13 cellular contexts compared by ENCODE assay signal in genomic region chr17:67491678-67492019, GRCh38.
DNase-seq lines count a peak whose midpoint lies in the region; ATAC-seq and TF ChIP-seq lines count a peak whose summit lies in the region.
"Had no signal": no experiment of that assay in that cellular context is flagged by ENCODE, and none has a peak within 500 bp of the region (broad histone marks: within the 10 kb centered on the region; RNA-seq: fewer than 3 reads in every experiment).

No MANE protein-coding gene starts in this region.

- peak overlapping the region in 8 of 10 donors; percentile 35 to 81 (median 68) for H3K27ac ChIP-seq in heart right ventricle
- peak overlapping the region; percentile 69 for H3K27ac ChIP-seq in brain microvascular endothelial cell
- no peak overlapping the region for H3K27ac ChIP-seq in naive thymus-derived CD4-positive, alpha-beta T cell (ENCODE audit: low read depth, low read length)
- H3K27ac ChIP-seq in thyroid gland: peak overlapping the region in 2 of 3 donors; percentile 12 to 80
- H3K27ac ChIP-seq: breast epithelium had no signal

- intact Hi-C loops in heart right ventricle (cut with DNase I): loop anchor here in 6 of 10 donors (5.0 to 10.0 kb wide), 5 partner anchors 53 to 116 kb away; partner anchors contain the start of gene PITPNC1 (in 1 of the 6)
- intact Hi-C loops in left ventricle myocardium superior (cut with micrococcal nuclease): loop anchor here (10.0 kb wide), 1 partner anchor 63 kb away; no protein-coding TSS in a partner anchor
- intact Hi-C loops in naive thymus-derived CD4-positive, alpha-beta T cell (cut with micrococcal nuclease): no loop called here
- intact Hi-C loops in thyroid gland (cut with DNase I): no loop called here

- CTCF ChIA-PET in naive thymus-derived CD4-positive, alpha-beta T cell (lab: Charles Lee): no interaction called here

- in situ Hi-C loops in brain microvascular endothelial cell (cut with HindIII; ENCODE audit: low pct_ligation_motif_present, low sequenced_read_pairs): loop anchor here (25.0 kb wide), 1 partner anchor 121 kb away; no protein-coding TSS in a partner anchor

- H3K27me3 ChIP-seq in heart right ventricle: no peaks in the 10 kb centered on the region
- no peaks in the 10 kb centered on the region for H3K27me3 ChIP-seq in brain microvascular endothelial cell (replicated peaks)
- no peaks in the 10 kb centered on the region for H3K27me3 ChIP-seq in naive thymus-derived CD4-positive, alpha-beta T cell (ENCODE audit: control insufficient read depth in 2 of 2, insufficient read depth in 2 of 2, low read length in 2 of 2)
- no peaks in the 10 kb centered on the region for H3K27me3 ChIP-seq in thyroid gland
- H3K27me3 ChIP-seq: breast epithelium, upper lobe of left lung had no signal

- POLR2A ChIA-PET in naive thymus-derived CD4-positive, alpha-beta T cell (lab: Charles Lee): no interaction called here

- peaks cover 0 to 29% (median 9%) of the 10 kb centered on the region in 5 donors for H3K36me3 Mint-ChIP-seq in naive thymus-derived CD4-positive, alpha-beta T cell

- TF ChIP-seq CTCF in heart right ventricle (IDR thresholded peaks at IDR 0.05): no peak
- TF ChIP-seq CTCF in brain microvascular endothelial cell (IDR thresholded peaks at IDR 0.05; ENCODE audit: low read depth, low read length, missing control alignments): no peak
- no peak for TF ChIP-seq CTCF in thyroid gland (IDR thresholded peaks at IDR 0.05)

- peaks cover 0 to 60% (median 47%) of the 10 kb centered on the region in 9 donors for H3K4me1 ChIP-seq in heart right ventricle
- H3K4me1 ChIP-seq in naive thymus-derived CD4-positive, alpha-beta T cell (ENCODE audit: control insufficient read depth in 2 of 2, insufficient read depth in 2 of 2, low read length in 2 of 2): peaks cover 11 to 52% of the 10 kb centered on the region in 2 donors
- peaks cover 14 to 42% of the 10 kb centered on the region in 2 donors for H3K4me1 ChIP-seq in thyroid gland
- H3K4me1 ChIP-seq: breast epithelium had no signal

- WGBS in heart right ventricle, 2 donors: 63 to 68% methylated on average over 4 of the region's 4 CpGs
- 74 to 82% methylated on average over 4 of the region's 4 CpGs for WGBS in thyroid gland, 2 donors

- no peaks in the 10 kb centered on the region for H3K27me3 Mint-ChIP-seq in naive thymus-derived CD4-positive, alpha-beta T cell

- DNase-seq in heart right ventricle (no peak), left ventricle myocardium superior (no peak), brain microvascular endothelial cell (no peak), thyroid gland (no peak), NCI-H69 (lab: John Stamatoyannopoulos, UW) (no peak), NCI-H524 treated with DMSO at 0.1 percent for 48 hours (lab: John Stamatoyannopoulos, UW) (no peak)
- no peak for DNase-seq in naive thymus-derived CD4-positive, alpha-beta T cell
- no peak for DNase-seq in stimulated activated CD4-positive, alpha-beta T cell treated with anti-CD3 and anti-CD28 coated beads, Interleukin-1b, Interleukin-23, amount 100 ng/mL, for 48 hours
- DNase-seq: activated CD4-positive, alpha-beta T cell treated with anti-CD3 and anti-CD28 coated beads for 4 hours; activated effector memory CD4-positive, alpha-beta T cell treated with anti-CD3 and anti-CD28 coated beads, Interleukin-2, amount 50 U/mL, for 16 hours; AML-193 had no signal

- ATAC-seq in heart right ventricle (no peak), left ventricle myocardium superior (no peak)
- no peak for ATAC-seq in naive thymus-derived CD4-positive, alpha-beta T cell

- H3K9me3 ChIP-seq in heart right ventricle: peaks cover 0 to 5% (median 0%) of the 10 kb centered on the region in 11 donors
- H3K9me3 ChIP-seq in naive thymus-derived CD4-positive, alpha-beta T cell (ENCODE audit: control insufficient read depth in 2 of 3, low read length in 3 of 3): no peaks in the 10 kb centered on the region
- no peaks in the 10 kb centered on the region for H3K9me3 ChIP-seq in thyroid gland
- H3K9me3 ChIP-seq: breast epithelium, upper lobe of left lung had no signal

- H3K4me1 Mint-ChIP-seq in naive thymus-derived CD4-positive, alpha-beta T cell: peaks cover 21 to 84% (median 72%) of the 10 kb centered on the region in 7 donors

- peak overlapping the region in 2 of 10 donors; percentile 37 to 49 for H3K4me3 ChIP-seq in heart right ventricle
- no peak overlapping the region for H3K4me3 ChIP-seq in brain microvascular endothelial cell (ENCODE audit: low read depth, low read length)
- no peak overlapping the region for H3K4me3 ChIP-seq in naive thymus-derived CD4-positive, alpha-beta T cell (ENCODE audit: low read length)
- no peak overlapping the region for H3K4me3 ChIP-seq in thyroid gland (replicated peaks in 1 of 3)

- H3K4me3 Mint-ChIP-seq in naive thymus-derived CD4-positive, alpha-beta T cell: peak overlapping the region in 3 of 10 donors; percentile 9 to 21 (median 11)

- H3K36me3 ChIP-seq in heart right ventricle (no peaks in the 10 kb centered on the region), brain microvascular endothelial cell (replicated peaks) (no peaks in the 10 kb centered on the region), thyroid gland (no peaks in the 10 kb centered on the region)
- peaks cover 0 to 6% (median 0%) of the 10 kb centered on the region in 3 experiments for H3K36me3 ChIP-seq in naive thymus-derived CD4-positive, alpha-beta T cell (ENCODE audit: control insufficient read depth in 2 of 3, insufficient read depth in 3 of 3, low read length in 3 of 3)
- H3K36me3 ChIP-seq: breast epithelium, upper lobe of left lung had no signal

- no peak for TF ChIP-seq POLR2A in thyroid gland (IDR thresholded peaks at IDR 0.05)

- peaks cover 0 to 4% (median 0%) of the 10 kb centered on the region in 11 donors for H3K9me3 Mint-ChIP-seq in naive thymus-derived CD4-positive, alpha-beta T cell

- H3K27ac Mint-ChIP-seq in naive thymus-derived CD4-positive, alpha-beta T cell: peak overlapping the region in 6 of 9 donors; percentile 28 to 65 (median 38)

Comparison
In these comparisons a context has a peak if more than half of its experiments do, and no peak if none do; other contexts are left out.
1. intact Hi-C loops: an anchor here in heart right ventricle (5.0 to 10.0 kb wide) and left ventricle myocardium superior (10.0 kb wide); none called in naive thymus-derived CD4-positive, alpha-beta T cell and thyroid gland.